In the genomic region with DNA sequence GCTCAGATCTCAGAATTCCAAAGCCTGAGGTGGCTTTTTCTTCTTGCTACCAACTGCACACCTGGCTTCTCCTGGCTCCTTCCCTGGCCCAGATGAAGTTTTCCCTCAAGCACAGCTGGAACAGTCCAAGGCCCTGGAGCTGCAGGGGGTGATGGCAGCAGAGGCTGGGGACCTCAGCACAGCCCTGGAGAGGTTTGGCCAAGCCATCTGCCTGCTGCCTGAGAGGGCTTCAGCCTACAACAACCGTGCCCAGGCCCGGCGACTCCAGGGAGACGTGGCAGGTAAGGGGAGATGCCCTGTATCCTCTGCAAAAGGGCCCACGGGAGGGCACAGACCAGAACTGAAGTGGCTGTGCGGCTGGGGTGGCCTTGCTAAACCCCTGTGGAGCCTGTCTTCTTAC, we compare ENCODE assay signal across 33 cellular contexts. TPM values are rescaled to one million over a fixed set of nuclear protein-coding genes. Genes with fewer than 3 reads are reported as not detected.
"Had no signal": no experiment of that assay in that cellular context is flagged by ENCODE, and none has a peak within 500 bp of the region (broad histone marks: within the 10 kb centered on the region; RNA-seq: fewer than 3 reads in every experiment).

No MANE protein-coding gene starts in this region.

- H3K27me3 ChIP-seq: brain microvascular endothelial cell, ovary, testis, transverse colon had no signal

- DNase-seq: activated CD4-positive, alpha-beta memory T cell treated with anti-CD3 and anti-CD28 coated beads for 36 hours; activated CD4-positive, alpha-beta T cell treated with anti-CD3 and anti-CD28 coated beads, Interleukin-2, amount 10 ng/mL, durations not matched to agents 24 days and 14 days; activated CD4-positive, CD25-positive, alpha-beta regulatory T cell treated with anti-CD3 and anti-CD28 coated beads, Interleukin-2, amount 50 U/mL, for 72 hours; activated CD8-positive, alpha-beta memory T cell treated with anti-CD3 and anti-CD28 coated beads, Interleukin-2, amount 50 U/mL, for 4 hours; activated gamma-delta T cell; activated naive CD4-positive, alpha-beta T cell treated with anti-CD3 and anti-CD28 coated beads, Interleukin-2, amount 10 ng/mL, durations not matched to agents 7 days and 5 days; activated naive CD8-positive, alpha-beta T cell treated with anti-CD3 and anti-CD28 coated beads, Interleukin-2, amount 10 ng/mL, durations not matched to agents 7 days and 5 days; activated T-cell treated with anti-CD3 and anti-CD28 coated beads, Interleukin-2, amount 50 U/mL, for 1 hour; brain microvascular endothelial cell; foreskin fibroblast; heart left ventricle; hypothalamus; immature natural killer cell; kidney; left colon; mesenchymal stem cell; nephron progenitor cell; ovary; stimulated activated CD4-positive, alpha-beta T cell treated with anti-CD3 and anti-CD28 coated beads, Interleukin-1b, Interleukin-23, amount 100 ng/mL, for 48 hours; stimulated activated CD4-positive, alpha-beta T cell treated with anti-CD3 and anti-CD28 coated beads, Interleukin-4, amount 100 ng/mL, for 4 hours; stimulated activated CD8-positive, alpha-beta memory T cell treated with anti-CD3 and anti-CD28 coated beads, Interleukin-4, amount 100 ng/mL, for 48 hours; stimulated activated naive CD4-positive, alpha-beta T cell; T-helper 1 cell; transverse colon had no signal

- H3K9me3 ChIP-seq: heart left ventricle, ovary, testis, transverse colon had no signal

- H3K27ac ChIP-seq: brain microvascular endothelial cell, coronary artery, heart left ventricle, ovary, testis, transverse colon had no signal

- H3K36me3 ChIP-seq: ovary had no signal

- H3K27me3 Mint-ChIP-seq: activated CD4-positive, alpha-beta memory T cell treated with anti-CD3 and anti-CD28 coated beads for 36 hours; activated CD4-positive, alpha-beta T cell treated with anti-CD3 and anti-CD28 coated beads, Interleukin-2, amount 10 ng/mL, durations not matched to agents 24 days and 14 days; activated naive CD4-positive, alpha-beta T cell treated with anti-CD3 and anti-CD28 coated beads, Interleukin-2, amount 10 ng/mL, durations not matched to agents 7 days and 5 days; activated naive CD8-positive, alpha-beta T cell treated with anti-CD3 and anti-CD28 coated beads, Interleukin-2, amount 10 ng/mL, durations not matched to agents 7 days and 5 days; progenitor cell of endocrine pancreas had no signal

- FAIRE-seq: astrocyte, kidney, TTC549, urothelium cell line had no signal

- H3K9me3 Mint-ChIP-seq: activated CD4-positive, alpha-beta memory T cell treated with anti-CD3 and anti-CD28 coated beads for 36 hours; activated CD4-positive, alpha-beta T cell treated with anti-CD3 and anti-CD28 coated beads, Interleukin-2, amount 10 ng/mL, durations not matched to agents 24 days and 14 days; activated naive CD4-positive, alpha-beta T cell treated with anti-CD3 and anti-CD28 coated beads, Interleukin-2, amount 10 ng/mL, durations not matched to agents 7 days and 5 days; activated naive CD8-positive, alpha-beta T cell treated with anti-CD3 and anti-CD28 coated beads, Interleukin-2, amount 10 ng/mL, durations not matched to agents 7 days and 5 days; immature natural killer cell; nephron progenitor cell had no signal

- H3K27ac Mint-ChIP-seq: activated CD4-positive, alpha-beta memory T cell treated with anti-CD3 and anti-CD28 coated beads for 36 hours; activated CD4-positive, alpha-beta T cell treated with anti-CD3 and anti-CD28 coated beads, Interleukin-2, amount 10 ng/mL, durations not matched to agents 24 days and 14 days; activated naive CD4-positive, alpha-beta T cell treated with anti-CD3 and anti-CD28 coated beads, Interleukin-2, amount 10 ng/mL, durations not matched to agents 7 days and 5 days; activated naive CD8-positive, alpha-beta T cell treated with anti-CD3 and anti-CD28 coated beads, Interleukin-2, amount 10 ng/mL, durations not matched to agents 7 days and 5 days; nephron progenitor cell had no signal

- H3K4me3 ChIP-seq: coronary artery, heart left ventricle, ovary, smooth muscle cell, testis, transverse colon had no signal

- ATAC-seq: esophagus mucosa, heart left ventricle, left colon had no signal

RNA-seq across cellular contexts. Expression of gene TTC36, which starts 1.2 kb away (rescaled TPM):
- total RNA-seq: activated CD4-positive, alpha-beta memory T cell treated with anti-CD3 and anti-CD28 coated beads for 36 hours; esophagus mucosa; mononuclear cell; smooth muscle cell had no signal
